In genomic region chr3:50604628-50605588, GRCh38 we compare ENCODE assay signal across 12 cellular contexts. TPM values are rescaled to one million over a fixed set of nuclear protein-coding genes. Genes with fewer than 3 reads are reported as not detected.
DNase-seq lines count a peak whose midpoint lies in the region; ATAC-seq and TF ChIP-seq lines count a peak whose summit lies in the region.
"Had no signal": no experiment of that assay in that cellular context is flagged by ENCODE, and none has a peak within 500 bp of the region (broad histone marks: within the 10 kb centered on the region; RNA-seq: fewer than 3 reads in every experiment).

No MANE protein-coding gene starts in this region.

- H3K36me3 Mint-ChIP-seq in activated B cell treated with CpG ODN at 0.5 μM for 24 hours (ENCODE audit: low read depth): no peaks in the 10 kb centered on the region
- peaks cover 67% of the 10 kb centered on the region for H3K36me3 Mint-ChIP-seq in stimulated activated naive CD8-positive, alpha-beta T cell treated with anti-CD3 and anti-CD28 coated beads, Interleukin-15, Interleukin-2, amounts not matched to agents 100 ng/mL and 50 ng/mL, for 24 hours (ENCODE audit: low read depth)

- ATAC-seq in activated B cell treated with CpG ODN at 0.5 μM for 24 hours (ENCODE audit: low read depth) (peak; percentile 68), HG02759 (IDR thresholded peaks at IDR 0.05; ENCODE audit: unreplicated experiment) (no peak), GM19328 (IDR thresholded peaks at IDR 0.05; ENCODE audit: unreplicated experiment) (no peak)

- DNase-seq in DMS 273 (lab: John Stamatoyannopoulos, UW; ENCODE audit: unreplicated experiment) (peak; percentile 57), DMS 273 treated with DMSO at 0.1 percent for 48 hours (lab: John Stamatoyannopoulos, UW) (no peak), activated B cell treated with CpG ODN at 0.5 μM for 24 hours (no peak), right atrium auricular region (ENCODE audit: low spot score) (no peak), lower leg skin (ENCODE audit: low spot score in 2 of 2) (no peak)
- DNase-seq: 8988T, hippocampal formation, SIG-M5 had no signal

- peaks cover 43% of the 10 kb centered on the region for H3K4me1 Mint-ChIP-seq in activated B cell treated with CpG ODN at 0.5 μM for 24 hours
- H3K4me1 Mint-ChIP-seq in stimulated activated naive CD8-positive, alpha-beta T cell treated with anti-CD3 and anti-CD28 coated beads, Interleukin-15, Interleukin-2, amounts not matched to agents 100 ng/mL and 50 ng/mL, for 24 hours (ENCODE audit: low read depth): peaks cover 84% of the 10 kb centered on the region

- H3K4me1 ChIP-seq in right atrium auricular region: peaks cover 0 to 84% of the 10 kb centered on the region in 2 donors

- H3K27me3 ChIP-seq in right atrium auricular region: no peaks in the 10 kb centered on the region

- CTCF ChIA-PET in activated B cell treated with CpG ODN at 0.5 μM for 24 hours (lab: Charles Lee): interaction anchor here (1.2 kb wide), 1 partner anchor 14 kb away, joined by 6 read pairs; no protein-coding TSS in a partner anchor

- H3K4me3 Mint-ChIP-seq in activated B cell treated with CpG ODN at 0.5 μM for 24 hours: peak overlapping the region; percentile 30
- peak overlapping the region; percentile 99 for H3K4me3 Mint-ChIP-seq in stimulated activated naive CD8-positive, alpha-beta T cell treated with anti-CD3 and anti-CD28 coated beads, Interleukin-15, Interleukin-2, amounts not matched to agents 100 ng/mL and 50 ng/mL, for 24 hours

- H3K27me3 Mint-ChIP-seq in activated B cell treated with CpG ODN at 0.5 μM for 24 hours: no peaks in the 10 kb centered on the region
- H3K27me3 Mint-ChIP-seq in stimulated activated naive CD8-positive, alpha-beta T cell treated with anti-CD3 and anti-CD28 coated beads, Interleukin-15, Interleukin-2, amounts not matched to agents 100 ng/mL and 50 ng/mL, for 24 hours: no peaks in the 10 kb centered on the region

- H3K27ac Mint-ChIP-seq in activated B cell treated with CpG ODN at 0.5 μM for 24 hours: peak overlapping the region; percentile 38
- H3K27ac Mint-ChIP-seq in stimulated activated naive CD8-positive, alpha-beta T cell treated with anti-CD3 and anti-CD28 coated beads, Interleukin-15, Interleukin-2, amounts not matched to agents 100 ng/mL and 50 ng/mL, for 24 hours: peak overlapping the region; percentile 100

- H3K9me3 ChIP-seq in right atrium auricular region: no peaks in the 10 kb centered on the region

- peaks cover 20% of the 10 kb centered on the region for H3K36me3 ChIP-seq in right atrium auricular region

- no peak for TF ChIP-seq CTCF in activated B cell treated with CpG ODN at 0.5 μM for 24 hours (IDR thresholded peaks at IDR 0.05)
- TF ChIP-seq CTCF in right atrium auricular region (IDR thresholded peaks at IDR 0.05): no peak
- TF ChIP-seq CTCF in lower leg skin (IDR thresholded peaks at IDR 0.05): no peak

- intact Hi-C loops in activated B cell treated with CpG ODN at 0.5 μM for 24 hours (cut with micrococcal nuclease) (no loop called here), lower leg skin (cut with DNase I; ENCODE audit: low total_unique reads) (no loop called here)

- POLR2A ChIA-PET in activated B cell treated with CpG ODN at 0.5 μM for 24 hours (lab: Charles Lee): interaction anchor here (0.8 to 1.8 kb wide), 3 partner anchors 13 to 33 kb away, joined by 3 to 12 read pairs (median 3); partner anchors contain the start of gene MAPKAPK3

- H3K4me3 ChIP-seq in right atrium auricular region: no peak overlapping the region
- no peak overlapping the region for H3K4me3 ChIP-seq in lower leg skin (ENCODE audit: low read depth, poor library complexity, severe bottlenecking)
- H3K4me3 ChIP-seq: smooth muscle cell had no signal

- TF ChIP-seq POLR2A in lower leg skin (IDR thresholded peaks at IDR 0.05): no peak

- WGBS in lower leg skin, 2 donors: 50 to 53% methylated on average over 14 of the region's 14 CpGs

- H3K9me3 Mint-ChIP-seq in activated B cell treated with CpG ODN at 0.5 μM for 24 hours: no peaks in the 10 kb centered on the region
- no peaks in the 10 kb centered on the region for H3K9me3 Mint-ChIP-seq in stimulated activated naive CD8-positive, alpha-beta T cell treated with anti-CD3 and anti-CD28 coated beads, Interleukin-15, Interleukin-2, amounts not matched to agents 100 ng/mL and 50 ng/mL, for 24 hours

- peak overlapping the region; percentile 70 to 94 for H3K27ac ChIP-seq in right atrium auricular region

RNA-seq across cellular contexts. Expression of gene CISH, which starts 6.7 kb away (rescaled TPM):
- 2.9 and 3.2 TPM in 2 replicates for total RNA-seq in activated B cell treated with CpG ODN at 0.5 μM for 24 hours
- total RNA-seq in right atrium auricular region: 1 to 10 TPM; 4.7 to 9.9 TPM
- 10 to 100 TPM; 10.4 to 14.5 (median 12.9) TPM for total RNA-seq in lower leg skin

RNA-seq across cellular contexts. Expression of gene MAPKAPK3, which starts 12.0 kb away (rescaled TPM):
- total RNA-seq in activated B cell treated with CpG ODN at 0.5 μM for 24 hours (18.2 and 20.3 TPM in 2 replicates), right atrium auricular region (100 to 1,000 TPM; 148 to 187 TPM), lower leg skin (100 to 1,000 TPM in 2 of 4 donors, 10 to 100 TPM in 2; 65.2 to 128 (median 91.7) TPM)

RNA-seq across cellular contexts. Expression of gene HEMK1, which starts 35.6 kb away (rescaled TPM):
- total RNA-seq in activated B cell treated with CpG ODN at 0.5 μM for 24 hours: 23.5 and 26.9 TPM in 2 replicates
- 1 to 10 TPM; 7.2 to 9.6 TPM for total RNA-seq in right atrium auricular region
- total RNA-seq in lower leg skin: 1 to 10 TPM; 2.9 to 8.1 (median 4.8) TPM

RNA-seq across cellular contexts. Expression of gene C3orf18, which starts 37.4 kb away (rescaled TPM):
- total RNA-seq in activated B cell treated with CpG ODN at 0.5 μM for 24 hours (4.5 and 5.9 TPM in 2 replicates), right atrium auricular region (10 to 100 TPM; 25.6 to 34.8 TPM), lower leg skin (1 to 10 TPM in 3 of 4 donors, under 1 TPM in 1; 0.27 to 3.9 (median 2.0) TPM)
